ENCODE assay signal across 1 cellular context in the genomic region with DNA sequence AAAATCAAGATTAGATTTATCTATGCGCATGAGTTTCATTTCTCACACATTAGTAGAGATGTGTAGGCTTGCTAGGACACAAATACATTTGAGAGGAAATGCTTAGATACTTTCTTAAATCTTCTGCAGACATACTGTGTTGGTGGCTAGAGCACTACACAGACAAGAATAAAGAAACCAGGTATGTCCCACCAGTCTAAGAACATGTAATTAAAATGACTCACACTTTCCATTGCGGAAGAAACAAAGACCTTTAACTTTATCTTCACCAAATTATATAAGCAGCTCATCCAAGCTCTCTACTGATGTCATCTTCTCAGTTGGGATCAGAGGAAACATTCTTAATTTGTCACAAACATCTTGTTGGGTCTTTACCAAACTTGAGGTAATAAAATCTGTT.
TF ChIP-seq lines count a peak whose summit lies in the region.

No MANE protein-coding gene starts in this region.

TF ChIP-seq in GM23338, 12 proteins besides CTCF, POLR2A, EP300 and RAD21 (continued from another document):
- TF ChIP-seq STAT1 (IDR thresholded peaks at IDR 0.05; ENCODE audit: unreplicated experiment): no peak
- TF ChIP-seq CREB1 (CRISPR knock-in tag; IDR thresholded peaks at IDR 0.05; ENCODE audit: low read depth): no peak
- no peak for TF ChIP-seq ZNF114 (CRISPR knock-in tag; IDR thresholded peaks at IDR 0.05)
- TF ChIP-seq NANOG (IDR thresholded peaks at IDR 0.05; ENCODE audit: borderline replicate concordance): no peak
- no peak for TF ChIP-seq POLR2AphosphoS5 (IDR thresholded peaks at IDR 0.05; ENCODE audit: low read depth)
- no peak for TF ChIP-seq ZNF462 (CRISPR knock-in tag; IDR thresholded peaks at IDR 0.05)
TF ChIP-seq in GM23338: peak in this region for 0.
